22 cellular contexts compared by ENCODE assay signal in genomic region chr2:203842373-203842772, GRCh38. TPM values are rescaled to one million over a fixed set of nuclear protein-coding genes. Genes with fewer than 3 reads are reported as not detected.
"Had no signal": no experiment of that assay in that cellular context is flagged by ENCODE, and none has a peak within 500 bp of the region (broad histone marks: within the 10 kb centered on the region; RNA-seq: fewer than 3 reads in every experiment).

No MANE protein-coding gene starts in this region.

- H3K9me3 ChIP-seq: MG63 had no signal

- H3K4me3 ChIP-seq: MG63 had no signal

- H3K27ac ChIP-seq: RWPE1 had no signal

- H3K36me3 ChIP-seq: MG63 had no signal

- ATAC-seq: Panc1, PC-3 had no signal

- H3K27me3 ChIP-seq: MG63 had no signal

- DNase-seq: Karpas-422, KBM-7, MG63, NCI-H1092, NCI-H1105 treated with DMSO at 0.1 percent for 48 hours, NCI-H1436, NCI-H187, NCI-H2029, NCI-H2081 treated with DMSO at 0.1 percent for 48 hours, NCI-H2171, NCI-H226, NCI-H446, NCI-H510A, NCI-H524 treated with DMSO at 0.1 percent for 48 hours, NCI-H69, NCI-H774, PC-3, SHP77 had no signal

RNA-seq across cellular contexts. Expression of gene CTLA4, which starts 25.2 kb away (rescaled TPM):
- total RNA-seq: HT-29, OCI-LY7, PC-3 had no signal
